In the genomic region with DNA sequence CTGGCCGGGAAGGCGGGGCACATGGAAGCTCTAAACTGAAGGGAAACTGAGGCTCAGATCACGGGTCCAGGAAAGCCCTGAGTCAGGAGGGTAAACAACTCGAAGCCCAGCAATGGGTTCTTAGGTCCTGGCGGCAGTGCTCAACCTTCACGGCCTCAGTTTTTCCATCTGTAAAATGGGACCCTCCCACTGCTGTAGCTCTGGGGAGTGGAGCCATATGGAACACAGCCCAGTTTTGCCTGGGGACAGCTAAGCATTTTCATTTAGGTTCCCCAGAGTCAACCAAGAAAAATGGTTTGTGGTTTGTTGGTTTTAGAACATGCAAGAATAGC, we compare ENCODE assay signal across 2 cellular contexts.
TF ChIP-seq lines count a peak whose summit lies in the region.

No MANE protein-coding gene starts in this region.

TF ChIP-seq in A549, 52 proteins besides CTCF, POLR2A, EP300 and RAD21 (continued from another document):
- TF ChIP-seq EHF (CRISPR knock-in tag; IDR thresholded peaks at IDR 0.05) (no peak), SREBF2 (IDR thresholded peaks at IDR 0.05) (no peak)
- TF ChIP-seq, protein P1, sequence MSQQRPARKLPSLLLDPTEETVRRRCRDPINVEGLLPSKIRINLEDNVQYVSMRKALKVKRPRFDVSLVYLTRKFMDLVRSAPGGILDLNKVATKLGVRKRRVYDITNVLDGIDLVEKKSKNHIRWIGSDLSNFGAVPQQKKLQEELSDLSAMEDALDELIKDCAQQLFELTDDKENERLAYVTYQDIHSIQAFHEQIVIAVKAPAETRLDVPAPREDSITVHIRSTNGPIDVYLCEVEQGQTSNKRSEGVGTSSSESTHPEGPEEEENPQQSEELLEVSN (IDR thresholded peaks at IDR 0.05; ENCODE audit: borderline replicate concordance, low read depth) = no peak

TF ChIP-seq in SK-N-SH, 30 proteins besides CTCF, POLR2A, EP300 and RAD21 (continued from another document):
- TF ChIP-seq, protein P2, sequence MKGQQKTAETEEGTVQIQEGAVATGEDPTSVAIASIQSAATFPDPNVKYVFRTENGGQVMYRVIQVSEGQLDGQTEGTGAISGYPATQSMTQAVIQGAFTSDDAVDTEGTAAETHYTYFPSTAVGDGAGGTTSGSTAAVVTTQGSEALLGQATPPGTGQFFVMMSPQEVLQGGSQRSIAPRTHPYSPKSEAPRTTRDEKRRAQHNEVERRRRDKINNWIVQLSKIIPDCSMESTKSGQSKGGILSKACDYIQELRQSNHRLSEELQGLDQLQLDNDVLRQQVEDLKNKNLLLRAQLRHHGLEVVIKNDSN (IDR thresholded peaks at IDR 0.05; ENCODE audit: borderline replicate concordance, low read depth) = no peak
- TF ChIP-seq SMC3 (IDR thresholded peaks at IDR 0.05; ENCODE audit: low read depth, low read length) (no peak), EZH2phosphoT487 (IDR thresholded peaks at IDR 0.05; ENCODE audit: borderline replicate concordance, low read depth) (no peak), SIN3A (IDR thresholded peaks at IDR 0.05; ENCODE audit: borderline replicate concordance, low read depth, low read length) (no peak), TEAD4 (IDR thresholded peaks at IDR 0.05; ENCODE audit: borderline replicate concordance, insufficient read depth) (no peak), YY1 (IDR thresholded peaks at IDR 0.05; ENCODE audit: low read depth) (no peak), TAF1 (IDR thresholded peaks at IDR 0.05; ENCODE audit: borderline replicate concordance, low read depth, low read length) (no peak)
- TF ChIP-seq, protein P3, sequence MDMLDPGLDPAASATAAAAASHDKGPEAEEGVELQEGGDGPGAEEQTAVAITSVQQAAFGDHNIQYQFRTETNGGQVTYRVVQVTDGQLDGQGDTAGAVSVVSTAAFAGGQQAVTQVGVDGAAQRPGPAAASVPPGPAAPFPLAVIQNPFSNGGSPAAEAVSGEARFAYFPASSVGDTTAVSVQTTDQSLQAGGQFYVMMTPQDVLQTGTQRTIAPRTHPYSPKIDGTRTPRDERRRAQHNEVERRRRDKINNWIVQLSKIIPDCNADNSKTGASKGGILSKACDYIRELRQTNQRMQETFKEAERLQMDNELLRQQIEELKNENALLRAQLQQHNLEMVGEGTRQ (IDR thresholded peaks at IDR 0.05; ENCODE audit: borderline replicate concordance, low read depth, low read length) = no peak
